ENCODE assay signal across 20 cellular contexts in the genomic region with DNA sequence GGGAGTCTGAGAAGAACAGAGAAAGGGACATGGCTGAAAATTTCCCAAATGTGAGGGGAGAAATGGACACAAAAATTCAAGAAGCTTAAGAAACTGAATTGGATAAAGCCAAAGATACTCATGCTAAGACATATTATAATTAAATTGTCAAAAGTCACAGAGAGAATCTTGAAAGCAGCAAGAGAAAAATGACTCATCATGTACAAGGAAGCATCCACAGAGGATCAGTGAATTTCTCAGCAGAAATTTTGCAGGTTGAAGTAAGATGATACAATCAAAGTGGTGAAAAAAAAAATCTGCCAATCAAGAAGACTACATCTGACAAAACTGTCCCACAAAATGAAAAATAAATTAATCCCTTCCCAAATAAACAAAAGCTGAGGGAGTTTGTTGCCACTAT.
"Had no signal": no experiment of that assay in that cellular context is flagged by ENCODE, and none has a peak within 500 bp of the region (broad histone marks: within the 10 kb centered on the region; RNA-seq: fewer than 3 reads in every experiment).

No MANE protein-coding gene starts in this region.

- H3K27me3 Mint-ChIP-seq: activated CD4-positive, alpha-beta memory T cell treated with anti-CD3 and anti-CD28 coated beads, Interleukin-2, amount 10 ng/mL, durations not matched to agents 7 days and 5 days had no signal

- ATAC-seq: activated naive CD4-positive, alpha-beta T cell treated with anti-CD3 and anti-CD28 coated beads, Interleukin-2, amount 50 U/mL, for 72 hours had no signal

- H3K9me3 Mint-ChIP-seq: activated CD4-positive, alpha-beta memory T cell treated with anti-CD3 and anti-CD28 coated beads, Interleukin-2, amount 10 ng/mL, durations not matched to agents 7 days and 5 days; activated naive CD4-positive, alpha-beta T cell treated with anti-CD3 and anti-CD28 coated beads, Interleukin-2, amount 50 U/mL, for 72 hours had no signal

- H3K4me3 ChIP-seq: Peyer's patch, SJCRH30 had no signal

- H3K36me3 ChIP-seq: Peyer's patch, SJCRH30 had no signal

- H3K4me3 Mint-ChIP-seq: activated CD4-positive, alpha-beta memory T cell treated with anti-CD3 and anti-CD28 coated beads, Interleukin-2, amount 10 ng/mL, durations not matched to agents 7 days and 5 days had no signal

- H3K27me3 ChIP-seq: Peyer's patch, SJCRH30 had no signal

- H3K27ac Mint-ChIP-seq: activated CD4-positive, alpha-beta memory T cell treated with anti-CD3 and anti-CD28 coated beads, Interleukin-2, amount 10 ng/mL, durations not matched to agents 7 days and 5 days had no signal

- DNase-seq: activated CD4-positive, alpha-beta memory T cell treated with anti-CD3 and anti-CD28 coated beads, Interleukin-2, amount 10 ng/mL, durations not matched to agents 7 days and 5 days; activated CD4-positive, alpha-beta T cell treated with anti-CD3 and anti-CD28 coated beads, Interleukin-2, amount 50 U/mL, for 1 hour; activated CD4-positive, CD25-positive, alpha-beta regulatory T cell; activated CD8-positive, alpha-beta memory T cell treated with anti-CD3 and anti-CD28 coated beads, Interleukin-2, amount 50 U/mL, for 48 hours; activated effector memory CD4-positive, alpha-beta T cell treated with anti-CD3 and anti-CD28 coated beads, Interleukin-2, amount 50 U/mL, for 16 hours; activated naive CD4-positive, alpha-beta T cell treated with Interleukin-2 at 50 U/mL for 16 hours; activated T-cell treated with anti-CD3 and anti-CD28 coated beads, Interleukin-2, amount 50 U/mL, for 1 hour; Kasumi-1; KBM-7; NCI-H146; NCI-H187 treated with DMSO at 0.1 percent for 48 hours; NCI-H2081 treated with DMSO at 0.1 percent for 48 hours; NCI-H446; NCI-H524; Peyer's patch; Right ventricle myocardium superior; SJCRH30; SK-N-SH; T-helper 1 cell had no signal
